Comparison of ENCODE assay signal across 1 cellular context in the genomic region with DNA sequence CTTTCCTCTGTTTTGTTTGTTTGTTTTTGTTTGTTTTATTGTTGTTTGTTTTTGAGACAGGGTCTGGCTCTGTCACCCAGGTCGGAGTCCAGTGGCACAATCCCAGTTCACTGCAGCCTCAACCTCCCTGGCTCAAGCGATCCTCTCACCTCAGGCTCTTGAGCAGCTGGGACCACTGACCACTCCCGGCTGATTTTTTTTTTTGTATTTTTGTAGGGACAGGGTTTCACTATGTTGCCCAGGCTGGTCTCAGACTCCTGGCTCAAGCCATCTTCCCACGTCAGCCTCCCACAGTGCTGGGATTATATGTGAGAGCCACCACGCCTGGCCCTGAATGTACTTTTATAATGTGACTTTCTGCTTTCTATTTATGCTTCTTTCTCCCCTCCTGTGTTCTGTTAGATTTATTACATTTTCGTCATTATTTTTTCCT.
TF ChIP-seq lines count a peak whose summit lies in the region.

No MANE protein-coding gene starts in this region.

TF ChIP-seq in K562, 482 proteins besides CTCF, POLR2A, EP300 and RAD21:
- TF ChIP-seq PTTG1 (tag; IDR thresholded peaks at IDR 0.05; ENCODE audit: low read depth) (no peak), FOXK2 (conservative IDR thresholded peaks at IDR 0.05 in 1 of 2, IDR thresholded peaks at IDR 0.05 in 1 of 2; ENCODE audit: low read depth in 2 of 2) (0 out of 4 replicates have a peak, but pooled peaks of 1 of the 2 experiments have one; percentile 40)
